ENCODE assay signal across 27 cellular contexts in genomic region chr12:92149563-92149962, GRCh38. TPM values are rescaled to one million over a fixed set of nuclear protein-coding genes. Genes with fewer than 3 reads are reported as not detected.
DNase-seq lines count a peak whose midpoint lies in the region; ATAC-seq, FAIRE-seq and TF ChIP-seq lines count a peak whose summit lies in the region.
"Had no signal": no experiment of that assay in that cellular context is flagged by ENCODE, and none has a peak within 500 bp of the region (broad histone marks: within the 10 kb centered on the region; RNA-seq: fewer than 3 reads in every experiment).

No MANE protein-coding gene starts in this region.

- no peaks in the 10 kb centered on the region for H3K27me3 ChIP-seq in CD8-positive, alpha-beta T cell (ENCODE audit: insufficient read depth, low read length)
- H3K27me3 ChIP-seq in endodermal cell (ENCODE audit: control insufficient read depth, insufficient read depth, low read length, poor library complexity, severe bottlenecking): no peaks in the 10 kb centered on the region
- H3K27me3 ChIP-seq in pancreas: no peaks in the 10 kb centered on the region
- H3K27me3 ChIP-seq: hepatocyte, stomach, thyroid gland had no signal

- FAIRE-seq in pancreas (lab: Jason Lieb, UNC): no peak
- FAIRE-seq: bronchial epithelial cell had no signal

- no peak for DNase-seq in CD8-positive, alpha-beta T cell
- DNase-seq in T-cell: no peak
- DNase-seq in endodermal cell: peak; percentile 22
- no peak for DNase-seq in AG20443 (ENCODE audit: low spot score)
- no peak for DNase-seq in pancreas
- DNase-seq: activated CD4-positive, alpha-beta memory T cell treated with anti-CD3 and anti-CD28 coated beads, Interleukin-2, amount 10 ng/mL, durations not matched to agents 7 days and 5 days; activated CD4-positive, alpha-beta T cell treated with anti-CD3 and anti-CD28 coated beads for 1 hour; activated CD8-positive, alpha-beta memory T cell treated with anti-CD3 and anti-CD28 coated beads, Interleukin-2, amount 50 U/mL, for 4 hours; aorta; Calu3; DMS79; GDM1; IMR-90; NCI-H1105; NCI-H187; NCI-H446 treated with DMSO at 0.1 percent for 48 hours; stomach; thyroid gland had no signal

- H3K9me3 Mint-ChIP-seq in CD8-positive, alpha-beta T cell: no peaks in the 10 kb centered on the region
- H3K9me3 Mint-ChIP-seq in T-cell: no peaks in the 10 kb centered on the region
- H3K9me3 Mint-ChIP-seq in endodermal cell: no peaks in the 10 kb centered on the region
- peaks cover 3% of the 10 kb centered on the region for H3K9me3 Mint-ChIP-seq in stimulated activated memory B cell treated with anti-CD40 and anti-IgM and Interleukin-4, amounts not matched to agents 10 μg/mL and 1 μg/mL and 100 μg/mL, for 72 hours
- H3K9me3 Mint-ChIP-seq: activated CD4-positive, alpha-beta memory T cell treated with anti-CD3 and anti-CD28 coated beads, Interleukin-2, amount 10 ng/mL, durations not matched to agents 7 days and 5 days; activated naive CD4-positive, alpha-beta T cell treated with anti-CD3 and anti-CD28 coated beads, Interleukin-2, amount 50 U/mL, for 72 hours had no signal

- CTCF ChIA-PET in CD8-positive, alpha-beta T cell (lab: Charles Lee): interaction anchor here (0.9 to 2.1 kb wide), 4 partner anchors 259 to 571 kb away, joined by 3 to 5 read pairs (median 4); no protein-coding TSS in a partner anchor
- CTCF ChIA-PET in T-cell (lab: Charles Lee): interaction anchor here in 1 of 2 donors (0.6 kb wide), 1 partner anchor 459 kb away, joined by 3 read pairs; no protein-coding TSS in a partner anchor

- TF ChIP-seq CTCF in CD8-positive, alpha-beta T cell (IDR thresholded peaks at IDR 0.05): no peak
- no peak for TF ChIP-seq CTCF in endodermal cell (conservative IDR thresholded peaks at IDR 0.05)
- TF ChIP-seq CTCF in pancreas (IDR thresholded peaks at IDR 0.05): no peak

- H3K4me1 Mint-ChIP-seq in CD8-positive, alpha-beta T cell (ENCODE audit: low read depth): peaks cover 27% of the 10 kb centered on the region
- peaks cover 27 to 41% (median 32%) of the 10 kb centered on the region in 3 donors for H3K4me1 Mint-ChIP-seq in T-cell
- H3K4me1 Mint-ChIP-seq in endodermal cell: peaks cover 12% of the 10 kb centered on the region
- peaks cover 41% of the 10 kb centered on the region for H3K4me1 Mint-ChIP-seq in stimulated activated memory B cell treated with anti-CD40 and anti-IgM and Interleukin-4, amounts not matched to agents 10 μg/mL and 1 μg/mL and 100 μg/mL, for 72 hours

- no peaks in the 10 kb centered on the region for H3K27me3 Mint-ChIP-seq in CD8-positive, alpha-beta T cell (ENCODE audit: low read depth)
- no peaks in the 10 kb centered on the region for H3K27me3 Mint-ChIP-seq in T-cell
- no peaks in the 10 kb centered on the region for H3K27me3 Mint-ChIP-seq in endodermal cell (ENCODE audit: insufficient read depth)
- no peaks in the 10 kb centered on the region for H3K27me3 Mint-ChIP-seq in stimulated activated memory B cell treated with anti-CD40 and anti-IgM and Interleukin-4, amounts not matched to agents 10 μg/mL and 1 μg/mL and 100 μg/mL, for 72 hours
- H3K27me3 Mint-ChIP-seq: activated CD4-positive, alpha-beta memory T cell treated with anti-CD3 and anti-CD28 coated beads, Interleukin-2, amount 10 ng/mL, durations not matched to agents 7 days and 5 days had no signal

- peaks cover 51% of the 10 kb centered on the region for H3K36me3 Mint-ChIP-seq in CD8-positive, alpha-beta T cell
- peaks cover 25% of the 10 kb centered on the region for H3K36me3 Mint-ChIP-seq in T-cell
- no peaks in the 10 kb centered on the region for H3K36me3 Mint-ChIP-seq in endodermal cell (ENCODE audit: low read depth)
- peaks cover 69% of the 10 kb centered on the region for H3K36me3 Mint-ChIP-seq in stimulated activated memory B cell treated with anti-CD40 and anti-IgM and Interleukin-4, amounts not matched to agents 10 μg/mL and 1 μg/mL and 100 μg/mL, for 72 hours

- H3K27ac Mint-ChIP-seq in CD8-positive, alpha-beta T cell: peak overlapping the region; percentile 52
- peak overlapping the region; percentile 50 to 68 for H3K27ac Mint-ChIP-seq in T-cell
- H3K27ac Mint-ChIP-seq in endodermal cell: no peak overlapping the region
- H3K27ac Mint-ChIP-seq in stimulated activated memory B cell treated with anti-CD40 and anti-IgM and Interleukin-4, amounts not matched to agents 10 μg/mL and 1 μg/mL and 100 μg/mL, for 72 hours: peak overlapping the region; percentile 99
- H3K27ac Mint-ChIP-seq: activated CD4-positive, alpha-beta memory T cell treated with anti-CD3 and anti-CD28 coated beads, Interleukin-2, amount 10 ng/mL, durations not matched to agents 7 days and 5 days; activated naive CD4-positive, alpha-beta T cell treated with anti-CD3 and anti-CD28 coated beads, Interleukin-2, amount 50 U/mL, for 72 hours; GM23338 had no signal

- no peak for ATAC-seq in CD8-positive, alpha-beta T cell
- no peak for ATAC-seq in T-cell (replicated peaks in 1 of 4)
- no peak for ATAC-seq in stimulated activated memory B cell treated with anti-CD40 and anti-IgM and Interleukin-4, amounts not matched to agents 10 μg/mL and 1 μg/mL and 100 μg/mL, for 72 hours
- no peak for ATAC-seq in pancreas
- no peak for ATAC-seq in HG03469 (IDR thresholded peaks at IDR 0.05; ENCODE audit: unreplicated experiment)
- ATAC-seq: activated naive CD4-positive, alpha-beta T cell treated with anti-CD3 and anti-CD28 coated beads, Interleukin-2, amount 50 U/mL, for 72 hours; GM23338 had no signal

- no peak overlapping the region for H3K4me3 ChIP-seq in CD8-positive, alpha-beta T cell (ENCODE audit: low read depth, low read length)
- H3K4me3 ChIP-seq in endodermal cell (ENCODE audit: low read length) (no peak overlapping the region), pancreas (no peak overlapping the region)
- H3K4me3 ChIP-seq: GM23338, hepatocyte, lung, skin epidermis, stomach, thyroid gland had no signal

- 92 to 95% methylated on average over 6 to 7 of the region's 8 CpGs for WGBS in endodermal cell (ENCODE audit: insufficient coverage in 1 of 2, insufficient read length in 1 of 2), 2 experiments
- 95 to 98% methylated on average over 8 of the region's 8 CpGs for WGBS in pancreas, 2 donors

- peaks cover 4% of the 10 kb centered on the region for H3K36me3 ChIP-seq in CD8-positive, alpha-beta T cell (ENCODE audit: insufficient read depth, low read length)
- H3K36me3 ChIP-seq in endodermal cell (ENCODE audit: control insufficient read depth, insufficient read depth, low read length): no peaks in the 10 kb centered on the region
- no peaks in the 10 kb centered on the region for H3K36me3 ChIP-seq in pancreas
- H3K36me3 ChIP-seq: thyroid gland had no signal

- no peak overlapping the region for H3K9ac ChIP-seq in endodermal cell (ENCODE audit: extremely low read depth, low read length, poor library complexity, severe bottlenecking)

- POLR2A ChIA-PET in CD8-positive, alpha-beta T cell (lab: Charles Lee): interaction anchor here (0.9 to 1.4 kb wide), 5 partner anchors 9 to 416 kb away, joined by 3 to 6 read pairs (median 3); no protein-coding TSS in a partner anchor
- POLR2A ChIA-PET in T-cell (lab: Charles Lee): interaction anchor here in 1 of 2 donors (0.6 to 1.3 kb wide), 5 partner anchors 15 to 444 kb away, joined by 3 to 6 read pairs (median 4); no protein-coding TSS in a partner anchor

- no peak overlapping the region for H3K27ac ChIP-seq in CD8-positive, alpha-beta T cell (ENCODE audit: low read depth, low read length)
- H3K27ac ChIP-seq in endodermal cell (ENCODE audit: low read depth, low read length): no peak overlapping the region
- no peak overlapping the region for H3K27ac ChIP-seq in pancreas
- H3K27ac ChIP-seq: C4-2B, hepatocyte, stomach, thyroid gland had no signal

- peaks cover 3% of the 10 kb centered on the region for H3K9me3 ChIP-seq in CD8-positive, alpha-beta T cell (ENCODE audit: low read length)
- H3K9me3 ChIP-seq in endodermal cell (ENCODE audit: control insufficient read depth, low read length): no peaks in the 10 kb centered on the region
- H3K9me3 ChIP-seq in pancreas: no peaks in the 10 kb centered on the region
- H3K9me3 ChIP-seq: stomach, thyroid gland had no signal

- intact Hi-C loops in CD8-positive, alpha-beta T cell (cut with DNase I, micrococcal nuclease): loop anchor here (5.0 to 10.0 kb wide), 5 partner anchors 58 to 1295 kb away; partner anchors contain the start of genes EEA1 (in 1 of the 2) and UBE2N (in 1 of the 2)
- intact Hi-C loops in pancreas (cut with DNase I): no loop called here

- H3K4me1 ChIP-seq in CD8-positive, alpha-beta T cell (ENCODE audit: insufficient read depth, low read length): peaks cover 23% of the 10 kb centered on the region
- H3K4me1 ChIP-seq in endodermal cell (ENCODE audit: control insufficient read depth, insufficient read depth, low read length) (no peaks in the 10 kb centered on the region), pancreas (no peaks in the 10 kb centered on the region)

- no peak overlapping the region for H3K4me3 Mint-ChIP-seq in CD8-positive, alpha-beta T cell
- peak overlapping the region in 1 of 3 donors; percentile 100 for H3K4me3 Mint-ChIP-seq in T-cell
- H3K4me3 Mint-ChIP-seq in endodermal cell: no peak overlapping the region
- H3K4me3 Mint-ChIP-seq in stimulated activated memory B cell treated with anti-CD40 and anti-IgM and Interleukin-4, amounts not matched to agents 10 μg/mL and 1 μg/mL and 100 μg/mL, for 72 hours: peak overlapping the region; percentile 68
- H3K4me3 Mint-ChIP-seq: activated CD4-positive, alpha-beta memory T cell treated with anti-CD3 and anti-CD28 coated beads, Interleukin-2, amount 10 ng/mL, durations not matched to agents 7 days and 5 days; GM23338 had no signal

RNA-seq across cellular contexts. Expression of gene BTG1, which starts 3.9 kb away (rescaled TPM):
- 1,000 to 10,000 TPM; 1,847 to 1,850 TPM for total RNA-seq in CD8-positive, alpha-beta T cell
- total RNA-seq in T-cell (1,000 to 10,000 TPM in 2 of 5 donors, 100 to 1,000 TPM in 3; 484 to 1,238 (median 551) TPM), endodermal cell (10 to 100 TPM; 30.4 to 34.1 TPM), pancreas (100 to 1,000 TPM; 103 to 183 (median 138) TPM)
- 81.7 TPM for polyA plus RNA-seq in endodermal cell (2013, experiment 1 of 2)
- polyA plus RNA-seq in endodermal cell (2013, experiment 2 of 2): 69.9 TPM
- 10 to 100 TPM; 29.0 to 48.3 TPM for polyA plus RNA-seq in pancreas

Comparison
In these comparisons a context has a peak if more than half of its experiments do, and no peak if none do; other contexts are left out.
1. intact Hi-C loops: an anchor here in CD8-positive, alpha-beta T cell (5.0 to 10.0 kb wide); none called in pancreas.